8 cellular contexts compared by ENCODE assay signal in genomic region chr19:29672933-29673336, GRCh38. TPM values are rescaled to one million over a fixed set of nuclear protein-coding genes. Genes with fewer than 3 reads are reported as not detected.
A peak's percentile ranks its signal among the peaks of the same experiment; 100 is the strongest.
DNase-seq lines count a peak whose midpoint lies in the region; ATAC-seq and TF ChIP-seq lines count a peak whose summit lies in the region.

No MANE protein-coding gene starts in this region.

- peaks cover 2% of the 10 kb centered on the region for H3K4me1 Mint-ChIP-seq in glutamatergic neuron (ENCODE audit: low read depth, unreplicated experiment)

- peaks cover 3% of the 10 kb centered on the region for H3K27me3 Mint-ChIP-seq in glutamatergic neuron (ENCODE audit: unreplicated experiment)

- H3K4me3 Mint-ChIP-seq in glutamatergic neuron (ENCODE audit: unreplicated experiment), result no peak overlapping the region

- ATAC-seq in GM21423 (IDR thresholded peaks at IDR 0.05; ENCODE audit: unreplicated experiment), result peak; percentile 36

- no peaks in the 10 kb centered on the region for H3K36me3 Mint-ChIP-seq in glutamatergic neuron (ENCODE audit: unreplicated experiment)

- DNase-seq in activated CD4-positive, alpha-beta T cell treated with anti-CD3 and anti-CD28 coated beads for 1 hour, result peak; percentile 79
- DNase-seq in germinal center (ENCODE audit: low spot score) (peak; percentile 72), SIG-M5 (lab: John Stamatoyannopoulos, UW) (no peak), ureter (ENCODE audit: low spot score) (no peak), glutamatergic neuron (no peak), NCI-H1436 (lab: John Stamatoyannopoulos, UW) (no peak)
- DNase-seq in stimulated activated CD8-positive, alpha-beta memory T cell treated with anti-CD3 and anti-CD28 coated beads, Interleukin-4, amount 100 ng/mL, for 4 hours (ENCODE audit: low read depth in 2 of 2, low spot score in 1 of 2), result peak; percentile 73 to 82

- H3K9me3 Mint-ChIP-seq in glutamatergic neuron (ENCODE audit: unreplicated experiment), result peaks cover 6% of the 10 kb centered on the region

- TF ChIP-seq CTCF in glutamatergic neuron (IDR thresholded peaks at IDR 0.05; ENCODE audit: partially characterized antibody, unreplicated experiment), result no peak

- H3K27ac Mint-ChIP-seq in glutamatergic neuron (ENCODE audit: unreplicated experiment), result no peak overlapping the region

RNA-seq across cellular contexts. Expression of gene PLEKHF1, which starts 7.7 kb away (rescaled TPM):
- total RNA-seq in ureter (27.1 TPM), glutamatergic neuron (ENCODE audit: unreplicated experiment) (0.96 TPM)

RNA-seq across cellular contexts. Expression of gene C19orf12, which starts 42.1 kb away (rescaled TPM):
- 25.4 TPM for total RNA-seq in ureter
- 66.7 TPM for total RNA-seq in glutamatergic neuron (ENCODE audit: unreplicated experiment)

Comparison
In these comparisons a context has a peak if more than half of its experiments do, and no peak if none do; other contexts are left out.
1. DNase-seq: peak in activated CD4-positive, alpha-beta T cell treated with anti-CD3 and anti-CD28 coated beads for 1 hour (single experiment), germinal center (single experiment) and stimulated activated CD8-positive, alpha-beta memory T cell treated with anti-CD3 and anti-CD28 coated beads, Interleukin-4, amount 100 ng/mL, for 4 hours (2 of 2); none in SIG-M5 (single experiment), ureter (single experiment), glutamatergic neuron (single experiment) and NCI-H1436 (single experiment).
2. RNA of gene PLEKHF1, which starts 7.7 kb away (total RNA-seq): 27.1 TPM in ureter (single experiment); 0.96 TPM in glutamatergic neuron (single experiment); every median in the first group is over 10 times any median in the second.